18 cellular contexts compared by ENCODE assay signal in the genomic region with DNA sequence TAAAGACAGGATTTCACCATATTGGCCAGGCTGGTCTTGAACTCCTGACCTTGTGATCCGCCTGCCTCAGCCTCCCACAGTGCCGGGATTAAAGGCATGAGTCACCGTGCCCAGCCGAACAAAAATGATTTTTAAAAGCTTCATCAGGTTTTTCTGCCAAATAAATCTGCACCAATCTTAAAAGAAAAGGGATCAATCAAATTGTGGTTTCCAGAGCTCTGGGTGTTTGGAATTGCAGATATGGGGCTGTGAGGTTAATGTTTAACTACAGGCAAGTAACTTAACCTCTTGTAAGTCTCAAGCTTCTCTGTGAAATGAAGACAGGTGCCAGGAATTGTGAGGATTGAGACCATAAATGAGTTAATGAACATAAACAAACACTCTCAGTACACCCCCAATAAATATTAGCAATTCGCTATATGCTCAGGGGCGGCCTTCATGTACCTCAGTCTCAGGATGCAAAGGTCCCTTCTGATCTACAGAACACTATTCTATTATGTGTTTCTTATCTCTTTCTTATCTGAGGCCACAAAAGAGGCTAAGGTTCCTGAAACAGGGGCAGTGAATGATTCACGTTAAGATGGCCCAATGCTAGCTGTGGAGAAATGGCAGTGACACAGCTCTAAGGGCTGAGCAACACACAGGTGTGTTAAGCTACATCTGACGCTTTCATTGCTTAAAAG. TPM values are rescaled to one million over a fixed set of nuclear protein-coding genes. Genes with fewer than 3 reads are reported as not detected.
A peak's percentile ranks its signal among the peaks of the same experiment; 100 is the strongest.
DNase-seq lines count a peak whose midpoint lies in the region; ATAC-seq, FAIRE-seq and TF ChIP-seq lines count a peak whose summit lies in the region.
"Had no signal": no experiment of that assay in that cellular context is flagged by ENCODE, and none has a peak within 500 bp of the region (broad histone marks: within the 10 kb centered on the region; RNA-seq: fewer than 3 reads in every experiment).

No MANE protein-coding gene starts in this region.

- no peak overlapping the region for H3K4me2 ChIP-seq in smooth muscle cell

- H2AFZ ChIP-seq in smooth muscle cell (ENCODE audit: low read depth), result no peak overlapping the region

- H3K36me3 Mint-ChIP-seq in WTC11 (peaks cover 6% of the 10 kb centered on the region), progenitor cell of endocrine pancreas (ENCODE audit: insufficient read depth) (peaks cover 26% of the 10 kb centered on the region)

- H3K27me3 ChIP-seq in smooth muscle cell (ENCODE audit: low read depth), result no peaks in the 10 kb centered on the region
- H3K27me3 ChIP-seq: thyroid gland had no signal

- TF ChIP-seq CTCF in WTC11 (IDR thresholded peaks at IDR 0.05) (no peak), progenitor cell of endocrine pancreas (IDR thresholded peaks at IDR 0.05; ENCODE audit: unreplicated experiment) (no peak), smooth muscle cell (IDR thresholded peaks at IDR 0.05; ENCODE audit: borderline replicate concordance, insufficient read depth, poor library complexity, severe bottlenecking) (no peak)

- no peaks in the 10 kb centered on the region for H3K79me2 ChIP-seq in smooth muscle cell (ENCODE audit: low read depth)

- H3K4me1 Mint-ChIP-seq in WTC11 (no peaks in the 10 kb centered on the region), progenitor cell of endocrine pancreas (ENCODE audit: low read depth) (peaks cover 44% of the 10 kb centered on the region)

- no peaks in the 10 kb centered on the region for H3K9me3 Mint-ChIP-seq in WTC11
- no peaks in the 10 kb centered on the region for H3K9me3 Mint-ChIP-seq in progenitor cell of endocrine pancreas (ENCODE audit: low read depth)

- H3K9me3 ChIP-seq in smooth muscle cell (replicated peaks; ENCODE audit: low read depth), result no peaks in the 10 kb centered on the region
- H3K9me3 ChIP-seq: thyroid gland had no signal

- H4K20me1 ChIP-seq in smooth muscle cell (ENCODE audit: low read depth), result no peaks in the 10 kb centered on the region

- no peaks in the 10 kb centered on the region for H3F3A ChIP-seq in smooth muscle cell (ENCODE audit: low read depth)

- DNase-seq in HCEC 1CT (peak; percentile 11), WTC11 (ENCODE audit: low spot score) (no peak), progenitor cell of endocrine pancreas (ENCODE audit: low spot score, unreplicated experiment) (no peak), smooth muscle cell (lab: John Stamatoyannopoulos, UW; ENCODE audit: unreplicated experiment) (no peak), RKO (ENCODE audit: low spot score) (no peak)
- DNase-seq: activated CD4-positive, alpha-beta T cell treated with anti-CD3 and anti-CD28 coated beads for 36 hours; activated gamma-delta T cell treated with Interleukin-2 at 50 U/mL for 16 hours; aorta; dermis blood vessel endothelial cell; DND-41; glutamatergic neuron; NCI-H1694 treated with DMSO at 0.1 percent for 48 hours; NCI-H446 treated with DMSO at 0.1 percent for 48 hours; SHP77; thyroid gland had no signal

- WGBS in smooth muscle cell (ENCODE audit: low lambda C conversion rate), result 84% methylated on average over 8 of the region's 8 CpGs

- no peak overlapping the region for H3K4me3 ChIP-seq in smooth muscle cell
- H3K4me3 ChIP-seq: thyroid gland had no signal

- H3K27ac Mint-ChIP-seq in WTC11, result no peak overlapping the region
- peak overlapping the region; percentile 95 for H3K27ac Mint-ChIP-seq in progenitor cell of endocrine pancreas
- H3K27ac Mint-ChIP-seq: activated CD4-positive, alpha-beta T cell treated with anti-CD3 and anti-CD28 coated beads for 36 hours had no signal

- CTCF ChIA-PET in WTC11 (lab: Charles Lee), result no interaction called here

- ATAC-seq in WTC11, result no peak
- no peak for ATAC-seq in GM19328 (IDR thresholded peaks at IDR 0.05; ENCODE audit: unreplicated experiment)
- no peak for ATAC-seq in GM21381 (IDR thresholded peaks at IDR 0.05; ENCODE audit: unreplicated experiment)
- ATAC-seq: activated CD4-positive, alpha-beta T cell treated with anti-CD3 and anti-CD28 coated beads for 36 hours had no signal

- peak; percentile 30 for FAIRE-seq in islet of Langerhans (lab: Jason Lieb, UNC)

- no peak overlapping the region for H3K4me3 Mint-ChIP-seq in WTC11
- no peak overlapping the region for H3K4me3 Mint-ChIP-seq in progenitor cell of endocrine pancreas (ENCODE audit: low read depth)
- H3K4me3 Mint-ChIP-seq: activated CD4-positive, alpha-beta T cell treated with anti-CD3 and anti-CD28 coated beads for 36 hours had no signal

- POLR2A ChIA-PET in WTC11 (lab: Charles Lee), result no interaction called here

- H3K27me3 Mint-ChIP-seq in WTC11 (ENCODE audit: low read depth) (no peaks in the 10 kb centered on the region), progenitor cell of endocrine pancreas (no peaks in the 10 kb centered on the region)
- H3K27me3 Mint-ChIP-seq: activated CD4-positive, alpha-beta T cell treated with anti-CD3 and anti-CD28 coated beads for 36 hours had no signal

- H3K27ac ChIP-seq in smooth muscle cell (ENCODE audit: low read depth), result no peak overlapping the region
- H3K27ac ChIP-seq: thyroid gland had no signal

- H3K4me1 ChIP-seq in smooth muscle cell (ENCODE audit: low read depth), result no peaks in the 10 kb centered on the region
- H3K4me1 ChIP-seq: thyroid gland had no signal

- H3K36me3 ChIP-seq in smooth muscle cell (ENCODE audit: low read depth), result peaks cover 11% of the 10 kb centered on the region

- no peak overlapping the region for H3K9ac ChIP-seq in smooth muscle cell (ENCODE audit: low read depth)

TF ChIP-seq in WTC11, 78 proteins besides CTCF, POLR2A, EP300 and RAD21 (continues in another document):
- no peak for TF ChIP-seq ZNF232 (CRISPR knock-in tag; IDR thresholded peaks at IDR 0.05)
- TF ChIP-seq RORB (CRISPR knock-in tag; IDR thresholded peaks at IDR 0.05), result no peak
- no peak for TF ChIP-seq MYBL2 (CRISPR knock-in tag; IDR thresholded peaks at IDR 0.05)
- TF ChIP-seq, protein P1, sequence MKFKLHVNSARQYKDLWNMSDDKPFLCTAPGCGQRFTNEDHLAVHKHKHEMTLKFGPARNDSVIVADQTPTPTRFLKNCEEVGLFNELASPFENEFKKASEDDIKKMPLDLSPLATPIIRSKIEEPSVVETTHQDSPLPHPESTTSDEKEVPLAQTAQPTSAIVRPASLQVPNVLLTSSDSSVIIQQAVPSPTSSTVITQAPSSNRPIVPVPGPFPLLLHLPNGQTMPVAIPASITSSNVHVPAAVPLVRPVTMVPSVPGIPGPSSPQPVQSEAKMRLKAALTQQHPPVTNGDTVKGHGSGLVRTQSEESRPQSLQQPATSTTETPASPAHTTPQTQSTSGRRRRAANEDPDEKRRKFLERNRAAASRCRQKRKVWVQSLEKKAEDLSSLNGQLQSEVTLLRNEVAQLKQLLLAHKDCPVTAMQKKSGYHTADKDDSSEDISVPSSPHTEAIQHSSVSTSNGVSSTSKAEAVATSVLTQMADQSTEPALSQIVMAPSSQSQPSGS (CRISPR knock-in tag; IDR thresholded peaks at IDR 0.05; ENCODE audit: borderline replicate concordance, low read depth), result no peak
- TF ChIP-seq, protein P2, sequence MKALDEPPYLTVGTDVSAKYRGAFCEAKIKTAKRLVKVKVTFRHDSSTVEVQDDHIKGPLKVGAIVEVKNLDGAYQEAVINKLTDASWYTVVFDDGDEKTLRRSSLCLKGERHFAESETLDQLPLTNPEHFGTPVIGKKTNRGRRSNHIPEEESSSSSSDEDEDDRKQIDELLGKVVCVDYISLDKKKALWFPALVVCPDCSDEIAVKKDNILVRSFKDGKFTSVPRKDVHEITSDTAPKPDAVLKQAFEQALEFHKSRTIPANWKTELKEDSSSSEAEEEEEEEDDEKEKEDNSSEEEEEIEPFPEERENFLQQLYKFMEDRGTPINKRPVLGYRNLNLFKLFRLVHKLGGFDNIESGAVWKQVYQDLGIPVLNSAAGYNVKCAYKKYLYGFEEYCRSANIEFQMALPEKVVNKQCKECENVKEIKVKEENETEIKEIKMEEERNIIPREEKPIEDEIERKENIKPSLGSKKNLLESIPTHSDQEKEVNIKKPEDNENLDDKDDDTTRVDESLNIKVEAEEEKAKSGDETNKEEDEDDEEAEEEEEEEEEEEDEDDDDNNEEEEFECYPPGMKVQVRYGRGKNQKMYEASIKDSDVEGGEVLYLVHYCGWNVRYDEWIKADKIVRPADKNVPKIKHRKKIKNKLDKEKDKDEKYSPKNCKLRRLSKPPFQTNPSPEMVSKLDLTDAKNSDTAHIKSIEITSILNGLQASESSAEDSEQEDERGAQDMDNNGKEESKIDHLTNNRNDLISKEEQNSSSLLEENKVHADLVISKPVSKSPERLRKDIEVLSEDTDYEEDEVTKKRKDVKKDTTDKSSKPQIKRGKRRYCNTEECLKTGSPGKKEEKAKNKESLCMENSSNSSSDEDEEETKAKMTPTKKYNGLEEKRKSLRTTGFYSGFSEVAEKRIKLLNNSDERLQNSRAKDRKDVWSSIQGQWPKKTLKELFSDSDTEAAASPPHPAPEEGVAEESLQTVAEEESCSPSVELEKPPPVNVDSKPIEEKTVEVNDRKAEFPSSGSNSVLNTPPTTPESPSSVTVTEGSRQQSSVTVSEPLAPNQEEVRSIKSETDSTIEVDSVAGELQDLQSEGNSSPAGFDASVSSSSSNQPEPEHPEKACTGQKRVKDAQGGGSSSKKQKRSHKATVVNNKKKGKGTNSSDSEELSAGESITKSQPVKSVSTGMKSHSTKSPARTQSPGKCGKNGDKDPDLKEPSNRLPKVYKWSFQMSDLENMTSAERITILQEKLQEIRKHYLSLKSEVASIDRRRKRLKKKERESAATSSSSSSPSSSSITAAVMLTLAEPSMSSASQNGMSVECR (CRISPR knock-in tag; IDR thresholded peaks at IDR 0.05; ENCODE audit: borderline replicate concordance), result no peak

RNA-seq across cellular contexts. Expression of a gene that starts 7.1 kb away (rescaled TPM):
- 32.8 to 40.4 TPM (median 38.4 TPM) in 3 replicates for total RNA-seq in WTC11 (2021)
- total RNA-seq in progenitor cell of endocrine pancreas, result 69.9 and 70.2 TPM in 2 replicates
- 45.8 and 66.3 TPM in 2 replicates for total RNA-seq in smooth muscle cell
- 39.8 and 43.9 TPM in 2 replicates for polyA plus RNA-seq in smooth muscle cell
